14 cellular contexts compared by ENCODE assay signal in genomic region chr4:119139316-119139715, GRCh38. TPM values are rescaled to one million over a fixed set of nuclear protein-coding genes. Genes with fewer than 3 reads are reported as not detected.
A peak's percentile ranks its signal among the peaks of the same experiment; 100 is the strongest.
DNase-seq lines count a peak whose midpoint lies in the region; ATAC-seq and TF ChIP-seq lines count a peak whose summit lies in the region.
"Had no signal": no experiment of that assay in that cellular context is flagged by ENCODE, and none has a peak within 500 bp of the region (broad histone marks: within the 10 kb centered on the region; RNA-seq: fewer than 3 reads in every experiment).

No MANE protein-coding gene starts in this region.

- H3K9ac ChIP-seq in OCI-LY1 (ENCODE audit: low read length) (no peak overlapping the region; the same call in 1 of the 2 replicates), endodermal cell (ENCODE audit: extremely low read depth, low read length, poor library complexity, severe bottlenecking) (no peak overlapping the region)

- H2AFZ ChIP-seq in OCI-LY1 (ENCODE audit: low read length) = no peak overlapping the region
- no peak overlapping the region for H2AFZ ChIP-seq in PC-9

- TF ChIP-seq CTCF in OCI-LY1 (IDR thresholded peaks at IDR 0.05; ENCODE audit: low read length) (no peak), endodermal cell (conservative IDR thresholded peaks at IDR 0.05) (no peak), psoas muscle (IDR thresholded peaks at IDR 0.05) (no peak), PC-9 (conservative IDR thresholded peaks at IDR 0.05) (no peak)

- H3K9me3 ChIP-seq in OCI-LY1 (ENCODE audit: low read length) (no peaks in the 10 kb centered on the region), endodermal cell (ENCODE audit: control insufficient read depth, low read length) (no peaks in the 10 kb centered on the region), psoas muscle (no peaks in the 10 kb centered on the region), PC-9 (ENCODE audit: insufficient read depth, low read depth) (no peaks in the 10 kb centered on the region)
- H3K9me3 ChIP-seq: lower lobe of right lung had no signal

- no TSS peak for BruUV-seq in PC-9 (replicated peaks; lab: Mats Ljungman, UMichigan)

- POLR2A ChIA-PET in PC-9 (lab: Charles Lee; ENCODE audit: unreplicated experiment) = no interaction called here

- H3K79me2 ChIP-seq in OCI-LY1 (ENCODE audit: insufficient read depth, low read length) = no peaks in the 10 kb centered on the region
- H3K79me2 ChIP-seq in PC-9 (ENCODE audit: low read depth) = no peaks in the 10 kb centered on the region

- peak overlapping the region; percentile 73 for H3K27ac ChIP-seq in OCI-LY1 (ENCODE audit: low read depth, low read length, poor library complexity, severe bottlenecking)
- H3K27ac ChIP-seq in endodermal cell (ENCODE audit: low read depth, low read length) = no peak overlapping the region
- peak overlapping the region; percentile 72 for H3K27ac ChIP-seq in psoas muscle
- H3K27ac ChIP-seq in PC-9 = no peak overlapping the region
- H3K27ac ChIP-seq: lower lobe of right lung had no signal

- DNase-seq in activated T-cell treated with anti-CD3 and anti-CD28 coated beads, Interleukin-2, amount 50 U/mL, for 4 hours = no peak
- no peak for DNase-seq in activated T-cell treated with anti-CD3 and anti-CD28 coated beads, Interleukin-2, amount 50 U/mL, for 1 hour
- DNase-seq in endodermal cell (no peak), psoas muscle (no peak), PC-9 (no peak), MV-4-11 (lab: John Stamatoyannopoulos, UW) (no peak), NCI-H2081 treated with DMSO at 0.1 percent for 48 hours (lab: John Stamatoyannopoulos, UW) (no peak)
- DNase-seq: DMS79 treated with DMSO at 0.1 percent for 48 hours, head of caudate nucleus, lower lobe of right lung, trophoblast cell had no signal

- H3K4me3 ChIP-seq in OCI-LY1 (ENCODE audit: low read depth, low read length, poor library complexity, severe bottlenecking) = no peak overlapping the region
- no peak overlapping the region for H3K4me3 ChIP-seq in endodermal cell (ENCODE audit: low read length)
- peak overlapping the region; percentile 50 for H3K4me3 ChIP-seq in psoas muscle
- H3K4me3 ChIP-seq in PC-9 = no peak overlapping the region
- H3K4me3 ChIP-seq: lower lobe of right lung had no signal

- no peaks in the 10 kb centered on the region for H3K9me3 Mint-ChIP-seq in activated T-cell treated with anti-CD3 and anti-CD28 coated beads, Interleukin-2, amount 50 U/mL, for 4 hours
- H3K9me3 Mint-ChIP-seq in endodermal cell = no peaks in the 10 kb centered on the region
- H3K9me3 Mint-ChIP-seq: activated T-helper 2 cell treated with anti-CD3 and anti-CD28 coated beads, Interferon-gamma antibody, Interleukin-2, Interleukin-4, amounts not matched to agents 10 μg/mL and 5 μg/mL and 100 μg/mL, durations not matched to agents 14 hours and 24 hours and 36 hours; dendritic cell treated with granulocyte-macrophage colony-stimulating factor and Interleukin-4, amounts not matched to agents 40 ng/mL and 50 ng/mL, for 4 days had no signal

- H3F3A ChIP-seq in OCI-LY1 (ENCODE audit: insufficient read depth, low read length) (no peaks in the 10 kb centered on the region), PC-9 (ENCODE audit: insufficient read depth, low read depth) (no peaks in the 10 kb centered on the region)

- no peaks in the 10 kb centered on the region for H3K27me3 Mint-ChIP-seq in activated T-cell treated with anti-CD3 and anti-CD28 coated beads, Interleukin-2, amount 50 U/mL, for 4 hours (ENCODE audit: low read depth)
- H3K27me3 Mint-ChIP-seq in endodermal cell (ENCODE audit: insufficient read depth) = no peaks in the 10 kb centered on the region
- H3K27me3 Mint-ChIP-seq: dendritic cell treated with granulocyte-macrophage colony-stimulating factor and Interleukin-4, amounts not matched to agents 40 ng/mL and 50 ng/mL, for 4 days had no signal

- H4K20me1 ChIP-seq in OCI-LY1 (ENCODE audit: insufficient read depth, low read length) (no peaks in the 10 kb centered on the region), PC-9 (ENCODE audit: insufficient read depth) (no peaks in the 10 kb centered on the region)

- H3K9me2 ChIP-seq in OCI-LY1 (ENCODE audit: low read depth, low read length) = no peaks in the 10 kb centered on the region
- H3K9me2 ChIP-seq in PC-9 (ENCODE audit: insufficient read depth) = no peaks in the 10 kb centered on the region

- CTCF ChIA-PET in PC-9 (lab: Charles Lee) = no interaction called here

- H3K27ac Mint-ChIP-seq in endodermal cell = peak overlapping the region; percentile 6
- H3K27ac Mint-ChIP-seq: activated T-helper 2 cell treated with anti-CD3 and anti-CD28 coated beads, Interferon-gamma antibody, Interleukin-2, Interleukin-4, amounts not matched to agents 10 μg/mL and 5 μg/mL and 100 μg/mL, durations not matched to agents 14 hours and 24 hours and 36 hours; dendritic cell treated with granulocyte-macrophage colony-stimulating factor and Interleukin-4, amounts not matched to agents 40 ng/mL and 50 ng/mL, for 4 days had no signal

- ATAC-seq in activated T-cell treated with anti-CD3 and anti-CD28 coated beads, Interleukin-2, amount 50 U/mL, for 4 hours = no peak
- ATAC-seq in psoas muscle = no peak
- ATAC-seq: lower lobe of right lung had no signal

- H3K4me2 ChIP-seq in OCI-LY1 (ENCODE audit: low read length) (peak overlapping the region; percentile 32), PC-9 (no peak overlapping the region)

- H3K4me1 Mint-ChIP-seq in activated T-cell treated with anti-CD3 and anti-CD28 coated beads, Interleukin-2, amount 50 U/mL, for 4 hours (ENCODE audit: low read depth) = peaks cover 27% of the 10 kb centered on the region
- H3K4me1 Mint-ChIP-seq in endodermal cell = peaks cover 23% of the 10 kb centered on the region

- H3K27me3 ChIP-seq in OCI-LY1 (ENCODE audit: insufficient read depth, low read length) (no peaks in the 10 kb centered on the region), endodermal cell (ENCODE audit: control insufficient read depth, insufficient read depth, low read length, poor library complexity, severe bottlenecking) (no peaks in the 10 kb centered on the region), psoas muscle (ENCODE audit: insufficient read depth in 3 of 3, low read length in 2 of 3) (no peaks in the 10 kb centered on the region), PC-9 (ENCODE audit: insufficient read depth, low read depth) (no peaks in the 10 kb centered on the region)

- H3K4me3 Mint-ChIP-seq in activated T-cell treated with anti-CD3 and anti-CD28 coated beads, Interleukin-2, amount 50 U/mL, for 4 hours = peak overlapping the region; percentile 36
- H3K4me3 Mint-ChIP-seq in endodermal cell = no peak overlapping the region
- H3K4me3 Mint-ChIP-seq: dendritic cell treated with granulocyte-macrophage colony-stimulating factor and Interleukin-4, amounts not matched to agents 40 ng/mL and 50 ng/mL, for 4 days had no signal

- H3K36me3 ChIP-seq in OCI-LY1 (ENCODE audit: insufficient read depth, low read length) (no peaks in the 10 kb centered on the region), endodermal cell (ENCODE audit: control insufficient read depth, insufficient read depth, low read length) (no peaks in the 10 kb centered on the region), psoas muscle (ENCODE audit: insufficient read depth in 1 of 2, low read depth in 1 of 2) (no peaks in the 10 kb centered on the region), PC-9 (ENCODE audit: low read depth) (no peaks in the 10 kb centered on the region)
- H3K36me3 ChIP-seq: lower lobe of right lung had no signal

- H3K4me1 ChIP-seq in OCI-LY1 (ENCODE audit: insufficient read depth, low read length, severe bottlenecking) (peaks cover 30% of the 10 kb centered on the region), endodermal cell (ENCODE audit: control insufficient read depth, insufficient read depth, low read length) (peaks cover 16% of the 10 kb centered on the region), psoas muscle (peaks cover 31% of the 10 kb centered on the region), PC-9 (replicated peaks; ENCODE audit: insufficient read depth) (no peaks in the 10 kb centered on the region)

- no peaks in the 10 kb centered on the region for H3K36me3 Mint-ChIP-seq in activated T-cell treated with anti-CD3 and anti-CD28 coated beads, Interleukin-2, amount 50 U/mL, for 4 hours (ENCODE audit: insufficient read depth)
- no peaks in the 10 kb centered on the region for H3K36me3 Mint-ChIP-seq in endodermal cell (ENCODE audit: low read depth)

- intact Hi-C loops in psoas muscle (cut with DNase I) (loop anchor here in 1 of 2 donors (10.0 kb wide), 1 partner anchor 95 kb away; no protein-coding TSS in a partner anchor), PC-9 (cut with micrococcal nuclease; ENCODE audit: unreplicated experiment) (no loop called here)

RNA-seq across cellular contexts. Expression of gene MYOZ2, which starts 3.7 kb away (rescaled TPM):
- not detected for total RNA-seq in activated T-cell treated with anti-CD3 and anti-CD28 coated beads, Interleukin-2, amount 50 U/mL, for 4 hours
- total RNA-seq in endodermal cell (not detected), psoas muscle (100 to 1,000 TPM; 137 to 469 (median 301) TPM), PC-9 (2021) (not detected in 2 replicates)
- not detected for polyA plus RNA-seq in endodermal cell (2013, experiment 1 of 2)
- polyA plus RNA-seq in endodermal cell (2013, experiment 2 of 2) = not detected
- polyA plus RNA-seq in psoas muscle = 100 to 1,000 TPM in 1 of 3 donors, 10 to 100 TPM in 2; 55.1 to 204 (median 61.1) TPM
- total RNA-seq: activated T-helper 2 cell treated with anti-CD3 and anti-CD28 coated beads, Interferon-gamma antibody, Interleukin-2, Interleukin-4, amounts not matched to agents 10 μg/mL and 5 μg/mL and 100 μg/mL, durations not matched to agents 14 hours and 24 hours and 36 hours; lower lobe of right lung had no signal

Comparison
In these comparisons a context has a peak if more than half of its experiments do, and no peak if none do; other contexts are left out.
1. H3K27ac ChIP-seq: peak in OCI-LY1 (single experiment) and psoas muscle (single experiment); none in endodermal cell (single experiment) and PC-9 (single experiment).
2. RNA of gene MYOZ2, which starts 3.7 kb away (total RNA-seq): 137 to 469 TPM in psoas muscle; not detected in activated T-cell treated with anti-CD3 and anti-CD28 coated beads, Interleukin-2, amount 50 U/mL, for 4 hours, not detected in endodermal cell and not detected in PC-9; every median in the first group is over 100 times any median in the second.